Comparison of ENCODE assay signal across 13 cellular contexts in the genomic region with DNA sequence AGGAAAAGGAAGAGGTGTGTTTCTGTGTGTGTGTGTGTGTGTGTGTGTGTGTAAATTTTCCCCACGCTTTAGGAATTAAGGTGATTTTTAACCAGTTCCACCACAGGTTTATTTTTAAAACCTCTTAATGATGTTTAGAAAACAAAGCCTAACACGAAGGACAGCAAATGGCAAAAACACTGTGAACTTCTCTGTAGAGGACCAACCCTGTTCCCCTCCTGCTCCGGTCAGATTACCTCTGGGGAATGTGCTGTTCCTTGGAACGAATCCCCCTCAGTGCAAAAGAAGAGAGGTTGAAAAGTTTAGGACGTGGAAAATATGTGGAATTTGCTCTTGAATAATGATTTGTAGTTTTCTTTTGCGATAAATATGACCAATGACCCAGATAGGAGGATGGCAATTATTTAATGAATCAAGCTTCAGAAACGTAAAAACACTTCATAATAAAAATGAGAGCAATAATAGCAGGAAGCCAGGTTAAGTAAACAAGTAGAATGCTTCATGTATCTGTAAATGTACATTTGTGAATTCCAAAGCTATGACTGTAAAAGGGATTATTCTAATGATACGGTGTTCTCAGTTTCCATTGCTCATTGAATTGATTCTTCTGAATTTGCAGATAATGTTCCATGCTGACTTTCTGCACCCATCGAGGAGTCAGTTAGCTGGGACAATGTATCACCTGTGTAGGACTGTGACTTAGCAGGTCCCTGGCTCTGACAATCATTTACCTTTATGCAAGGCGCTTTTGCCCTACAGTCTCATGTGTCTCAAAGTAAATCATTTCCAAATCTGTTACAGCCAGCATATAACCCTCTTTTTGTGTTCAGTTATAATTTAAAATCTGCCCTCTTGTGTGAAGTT.
DNase-seq lines count a peak whose midpoint lies in the region; ATAC-seq and TF ChIP-seq lines count a peak whose summit lies in the region.
"Had no signal": no experiment of that assay in that cellular context is flagged by ENCODE, and none has a peak within 500 bp of the region (broad histone marks: within the 10 kb centered on the region; RNA-seq: fewer than 3 reads in every experiment).

No MANE protein-coding gene starts in this region.

- DNase-seq in HFFc6: peak; percentile 23
- DNase-seq in Peyer's patch: peak in 1 of 3 donors; percentile 70
- peak in 1 of 3 donors; percentile 64 for DNase-seq in right lobe of liver
- no peak for DNase-seq in cerebellar nuclear complex (lab: John Stamatoyannopoulos, UW)
- no peak for DNase-seq in EL
- no peak for DNase-seq in activated T-cell treated with anti-CD3 and anti-CD28 coated beads, Interleukin-2, amount 50 U/mL, for 72 hours
- DNase-seq: activated CD8-positive, alpha-beta memory T cell treated with anti-CD3 and anti-CD28 coated beads, Interleukin-2, amount 50 U/mL, for 48 hours; CD8-positive, alpha-beta T cell; NCI-H345; posterior cingulate gyrus; T-helper 1 cell had no signal

- H3K27me3 ChIP-seq in Peyer's patch (no peaks in the 10 kb centered on the region), right lobe of liver (no peaks in the 10 kb centered on the region)

- H3K4me3 Mint-ChIP-seq in HFFc6: peak overlapping the region; percentile 59
- H3K4me3 Mint-ChIP-seq in activated T-cell treated with anti-CD3 and anti-CD28 coated beads, Interleukin-2, amount 50 U/mL, for 72 hours: no peak overlapping the region
- H3K4me3 Mint-ChIP-seq: CD8-positive, alpha-beta T cell had no signal

- H3K9me3 Mint-ChIP-seq in HFFc6: no peaks in the 10 kb centered on the region
- peaks cover 2% of the 10 kb centered on the region in 2 donors for H3K9me3 Mint-ChIP-seq in activated T-cell treated with anti-CD3 and anti-CD28 coated beads, Interleukin-2, amount 50 U/mL, for 72 hours
- H3K9me3 Mint-ChIP-seq: CD8-positive, alpha-beta T cell had no signal

- TF ChIP-seq POLR2A in Peyer's patch (IDR thresholded peaks at IDR 0.05) (no peak), right lobe of liver (IDR thresholded peaks at IDR 0.05) (no peak)

- peaks cover 28% of the 10 kb centered on the region for H3K4me1 Mint-ChIP-seq in HFFc6 (ENCODE audit: low read depth)
- no peaks in the 10 kb centered on the region for H3K4me1 Mint-ChIP-seq in activated T-cell treated with anti-CD3 and anti-CD28 coated beads, Interleukin-2, amount 50 U/mL, for 72 hours (ENCODE audit: low read depth)

- H3K36me3 ChIP-seq in Peyer's patch (no peaks in the 10 kb centered on the region), right lobe of liver (no peaks in the 10 kb centered on the region)

- H3K27ac ChIP-seq in Peyer's patch (peak overlapping the region in 3 of 4 donors; percentile 15 to 76 (median 69)), right lobe of liver (peak overlapping the region; percentile 12 to 66 (median 58))

- peaks cover 0 to 5% (median 0%) of the 10 kb centered on the region in 4 donors for H3K4me1 ChIP-seq in Peyer's patch
- H3K4me1 ChIP-seq in right lobe of liver: peaks cover 0 to 49% (median 8%) of the 10 kb centered on the region in 4 donors

- peak overlapping the region; percentile 60 for H3K27ac Mint-ChIP-seq in HFFc6
- no peak overlapping the region for H3K27ac Mint-ChIP-seq in activated T-cell treated with anti-CD3 and anti-CD28 coated beads, Interleukin-2, amount 50 U/mL, for 72 hours
- H3K27ac Mint-ChIP-seq: CD8-positive, alpha-beta T cell had no signal

- no peaks in the 10 kb centered on the region for H3K27me3 Mint-ChIP-seq in HFFc6 (ENCODE audit: insufficient read depth)
- H3K27me3 Mint-ChIP-seq in activated T-cell treated with anti-CD3 and anti-CD28 coated beads, Interleukin-2, amount 50 U/mL, for 72 hours (ENCODE audit: low read depth): peaks cover 10% of the 10 kb centered on the region

- intact Hi-C loops in right lobe of liver (cut with DNase I): no loop called here

- peak overlapping the region in 1 of 4 donors; percentile 3 for H3K4me3 ChIP-seq in Peyer's patch
- H3K4me3 ChIP-seq in right lobe of liver: peak overlapping the region in 1 of 3 donors; percentile 7

- no peaks in the 10 kb centered on the region for H3K9me3 ChIP-seq in Peyer's patch
- no peaks in the 10 kb centered on the region for H3K9me3 ChIP-seq in right lobe of liver

- ATAC-seq in GM18861 (IDR thresholded peaks at IDR 0.05; ENCODE audit: unreplicated experiment) (peak; percentile 97), right lobe of liver (peak; percentile 82 to 94 (median 88)), GM18519 (IDR thresholded peaks at IDR 0.05; ENCODE audit: low FRiP score, unreplicated experiment) (no peak)
- no peak for ATAC-seq in activated T-cell treated with anti-CD3 and anti-CD28 coated beads, Interleukin-2, amount 50 U/mL, for 72 hours (replicated peaks in 1 of 2)
- ATAC-seq: CD8-positive, alpha-beta T cell had no signal

- 0 out of 2 replicates have a peak, but pooled peaks cover 10% of the 10 kb centered on the region for H3K36me3 Mint-ChIP-seq in HFFc6 (ENCODE audit: low read depth)
- peaks cover 0 to 2% of the 10 kb centered on the region in 2 donors for H3K36me3 Mint-ChIP-seq in activated T-cell treated with anti-CD3 and anti-CD28 coated beads, Interleukin-2, amount 50 U/mL, for 72 hours (ENCODE audit: insufficient read depth in 2 of 2)
- H3K36me3 Mint-ChIP-seq: CD8-positive, alpha-beta T cell had no signal

- WGBS in right lobe of liver (ENCODE audit: insufficient coverage, low coverage, low lambda C conversion rate, missing lambda C conversion rate): 24% methylated on average over 10 of the region's 10 CpGs

- TF ChIP-seq CTCF in HFFc6 (IDR thresholded peaks at IDR 0.05) (no peak), Peyer's patch (IDR thresholded peaks at IDR 0.05) (no peak), right lobe of liver (IDR thresholded peaks at IDR 0.05) (no peak)

Comparison
In these comparisons a context has a peak if more than half of its experiments do, and no peak if none do; other contexts are left out.
1. ATAC-seq: peak in GM18861 (single experiment) and right lobe of liver (4 of 4); none in GM18519 (single experiment) and activated T-cell treated with anti-CD3 and anti-CD28 coated beads, Interleukin-2, amount 50 U/mL, for 72 hours (0 of 2).